ENCODE assay signal across 1 cellular context in genomic region chr10:27529010-27529783, GRCh38.
TF ChIP-seq lines count a peak whose summit lies in the region.

No MANE protein-coding gene starts in this region.

TF ChIP-seq in K562, 482 proteins besides CTCF, POLR2A, EP300 and RAD21 (continued from another document):
- TF ChIP-seq SAFB (IDR thresholded peaks at IDR 0.05; ENCODE audit: borderline replicate concordance, low read depth, low read length) (no peak), KAT8 (IDR thresholded peaks at IDR 0.05; ENCODE audit: low read depth) (no peak), THAP12 (CRISPR knock-in tag; IDR thresholded peaks at IDR 0.05) (no peak), RBM25 (IDR thresholded peaks at IDR 0.05; ENCODE audit: low read depth, low read length, severe bottlenecking) (no peak), CHD1 (IDR thresholded peaks at IDR 0.05; ENCODE audit: low read length) (no peak), NFXL1 (CRISPR knock-in tag; IDR thresholded peaks at IDR 0.05) (no peak)
